ENCODE assay signal across 1 cellular context in the genomic region with DNA sequence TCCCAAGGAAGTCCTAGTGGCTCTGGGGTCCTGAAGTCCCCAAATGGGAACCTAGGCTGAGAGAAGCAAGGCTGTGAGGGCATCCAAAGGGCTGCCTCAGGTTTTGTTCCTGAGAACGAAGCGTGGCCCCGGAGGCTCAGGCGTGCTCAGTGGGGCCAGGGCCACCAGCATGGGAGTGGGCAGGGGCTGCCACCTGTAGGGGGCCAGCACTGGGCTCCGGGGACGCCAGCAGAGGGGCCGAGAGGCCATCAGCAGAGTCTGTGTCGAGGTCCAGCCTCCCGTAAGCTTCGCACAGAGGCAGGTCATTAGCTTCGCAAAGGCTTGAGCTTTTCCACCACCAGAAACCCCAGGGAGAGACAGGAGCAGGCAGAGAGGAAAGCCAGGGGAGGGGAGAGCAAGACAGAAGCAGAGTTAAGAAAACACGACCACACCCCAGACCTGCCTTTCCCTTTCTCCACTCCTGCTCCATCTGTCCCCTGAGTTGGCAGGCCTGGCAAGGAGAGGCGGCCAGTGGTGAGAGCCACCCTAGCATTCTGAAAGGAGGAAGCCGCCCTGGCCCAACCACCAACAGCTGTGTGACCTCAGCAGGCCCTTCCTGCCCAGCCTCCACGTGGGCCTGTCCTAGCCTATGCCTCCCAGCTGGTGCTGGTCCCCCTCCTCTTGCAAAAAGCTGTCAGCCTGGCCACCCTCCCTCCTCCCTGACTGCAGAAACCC.
TF ChIP-seq lines count a peak whose summit lies in the region.

No MANE protein-coding gene starts in this region.

TF ChIP-seq in GM12878, 131 proteins besides CTCF, POLR2A, EP300 and RAD21:
- TF ChIP-seq MTA2 (IDR thresholded peaks at IDR 0.05; ENCODE audit: low read depth) (no peak), PML (IDR thresholded peaks at IDR 0.05; ENCODE audit: low read length) (no peak), ZSCAN29 (IDR thresholded peaks at IDR 0.05) (no peak), FOXK2 (IDR thresholded peaks at IDR 0.05) (no peak), ZNF622 (IDR thresholded peaks at IDR 0.05) (no peak), CREB1 (IDR thresholded peaks at IDR 0.05; ENCODE audit: low read depth) (no peak), TCF3 (IDR thresholded peaks at IDR 0.05; ENCODE audit: borderline replicate concordance, insufficient read depth, low read depth, low read length) (no peak), RB1 (IDR thresholded peaks at IDR 0.05; ENCODE audit: borderline replicate concordance) (no peak), HDAC6 (IDR thresholded peaks at IDR 0.05; ENCODE audit: unreplicated experiment) (no peak), ZNF384 (IDR thresholded peaks at IDR 0.05; ENCODE audit: borderline replicate concordance, low read depth, low read length) (no peak), ZNF592 (IDR thresholded peaks at IDR 0.05) (no peak), USF2 (IDR thresholded peaks at IDR 0.05; ENCODE audit: borderline replicate concordance, low read depth, low read length) (no peak)
- TF ChIP-seq, protein P1, sequence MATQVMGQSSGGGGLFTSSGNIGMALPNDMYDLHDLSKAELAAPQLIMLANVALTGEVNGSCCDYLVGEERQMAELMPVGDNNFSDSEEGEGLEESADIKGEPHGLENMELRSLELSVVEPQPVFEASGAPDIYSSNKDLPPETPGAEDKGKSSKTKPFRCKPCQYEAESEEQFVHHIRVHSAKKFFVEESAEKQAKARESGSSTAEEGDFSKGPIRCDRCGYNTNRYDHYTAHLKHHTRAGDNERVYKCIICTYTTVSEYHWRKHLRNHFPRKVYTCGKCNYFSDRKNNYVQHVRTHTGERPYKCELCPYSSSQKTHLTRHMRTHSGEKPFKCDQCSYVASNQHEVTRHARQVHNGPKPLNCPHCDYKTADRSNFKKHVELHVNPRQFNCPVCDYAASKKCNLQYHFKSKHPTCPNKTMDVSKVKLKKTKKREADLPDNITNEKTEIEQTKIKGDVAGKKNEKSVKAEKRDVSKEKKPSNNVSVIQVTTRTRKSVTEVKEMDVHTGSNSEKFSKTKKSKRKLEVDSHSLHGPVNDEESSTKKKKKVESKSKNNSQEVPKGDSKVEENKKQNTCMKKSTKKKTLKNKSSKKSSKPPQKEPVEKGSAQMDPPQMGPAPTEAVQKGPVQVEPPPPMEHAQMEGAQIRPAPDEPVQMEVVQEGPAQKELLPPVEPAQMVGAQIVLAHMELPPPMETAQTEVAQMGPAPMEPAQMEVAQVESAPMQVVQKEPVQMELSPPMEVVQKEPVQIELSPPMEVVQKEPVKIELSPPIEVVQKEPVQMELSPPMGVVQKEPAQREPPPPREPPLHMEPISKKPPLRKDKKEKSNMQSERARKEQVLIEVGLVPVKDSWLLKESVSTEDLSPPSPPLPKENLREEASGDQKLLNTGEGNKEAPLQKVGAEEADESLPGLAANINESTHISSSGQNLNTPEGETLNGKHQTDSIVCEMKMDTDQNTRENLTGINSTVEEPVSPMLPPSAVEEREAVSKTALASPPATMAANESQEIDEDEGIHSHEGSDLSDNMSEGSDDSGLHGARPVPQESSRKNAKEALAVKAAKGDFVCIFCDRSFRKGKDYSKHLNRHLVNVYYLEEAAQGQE (IDR thresholded peaks at IDR 0.05; ENCODE audit: low read depth, low read length): no peak
TF ChIP-seq in GM12878: peak in this region for 0.
